Comparison of ENCODE assay signal across 22 cellular contexts in genomic region chr12:42728770-42729531, GRCh38.
DNase-seq lines count a peak whose midpoint lies in the region; ATAC-seq and TF ChIP-seq lines count a peak whose summit lies in the region.
"Had no signal": no experiment of that assay in that cellular context is flagged by ENCODE, and none has a peak within 500 bp of the region (broad histone marks: within the 10 kb centered on the region; RNA-seq: fewer than 3 reads in every experiment).

No MANE protein-coding gene starts in this region.

- H3K27ac ChIP-seq in HEK293 (ENCODE audit: extremely low read depth, low read depth, low read length) (no peak overlapping the region), PC-9 (peak overlapping the region; percentile 37), neural progenitor cell (no peak overlapping the region)
- H3K27ac ChIP-seq: BLaER1 treated with 17β-estradiol and CSF1 and Interleukin-3, amounts not matched to agents 10 nM and 100 nM; HL-60 had no signal

- no TSS peak for BruUV-seq in PC-9 (replicated peaks; lab: Mats Ljungman, UMichigan)

- H3K4me2 ChIP-seq in PC-9 (peak overlapping the region; percentile 60), neural progenitor cell (no peak overlapping the region)
- H3K4me2 ChIP-seq: BLaER1 treated with 17β-estradiol and CSF1 and Interleukin-3, amounts not matched to agents 10 nM and 100 nM had no signal

- no peaks in the 10 kb centered on the region for H3K27me3 Mint-ChIP-seq in neural progenitor cell (ENCODE audit: insufficient read depth, low read depth)
- H3K27me3 Mint-ChIP-seq: CD4-positive, CD25-positive, alpha-beta regulatory T cell had no signal

- H3K9ac ChIP-seq in neural progenitor cell, result no peak overlapping the region
- H3K9ac ChIP-seq: BLaER1 treated with 17β-estradiol and CSF1 and Interleukin-3, amounts not matched to agents 10 nM and 100 nM had no signal

- H3K4me3 ChIP-seq in HEK293 (ENCODE audit: low read depth, low read length) (no peak overlapping the region), PC-9 (peak overlapping the region; percentile 1; the same call in 1 of the 2 replicates), choroid plexus epithelial cell (ENCODE audit: low read depth, low read length) (no peak overlapping the region), neural progenitor cell (no peak overlapping the region)
- H3K4me3 ChIP-seq: BLaER1 treated with 17β-estradiol and CSF1 and Interleukin-3, amounts not matched to agents 10 nM and 100 nM; GM12878 had no signal

- CTCF ChIA-PET in HEK293 (lab: Yijun Ruan, JAX) (no interaction called here), PC-9 (lab: Charles Lee) (no interaction called here)

- H3K9me2 ChIP-seq in PC-9 (ENCODE audit: insufficient read depth), result no peaks in the 10 kb centered on the region

- no peak overlapping the region for H3K4me3 Mint-ChIP-seq in neural progenitor cell
- H3K4me3 Mint-ChIP-seq: CD4-positive, CD25-positive, alpha-beta regulatory T cell; CD8-positive, alpha-beta memory T cell had no signal

- H3K27ac Mint-ChIP-seq in neural progenitor cell, result no peak overlapping the region
- H3K27ac Mint-ChIP-seq: CD4-positive, CD25-positive, alpha-beta regulatory T cell; CD8-positive, alpha-beta memory T cell had no signal

- H3F3A ChIP-seq in PC-9 (ENCODE audit: insufficient read depth, low read depth), result no peaks in the 10 kb centered on the region; the same call in 1 of the 2 replicates
- no peaks in the 10 kb centered on the region for H3F3A ChIP-seq in neural progenitor cell (ENCODE audit: low read depth)

- peak in 1 of 2 experiments; percentile 74 for DNase-seq in PC-9
- peak; percentile 54 for DNase-seq in choroid plexus epithelial cell (ENCODE audit: low read depth)
- DNase-seq in iris pigment epithelial cell (ENCODE audit: low read depth), result peak; percentile 12
- DNase-seq in NCI-H187 treated with DMSO at 0.1 percent for 48 hours (lab: John Stamatoyannopoulos, UW), result no peak
- no peak for DNase-seq in neural progenitor cell (ENCODE audit: low spot score)
- no peak for DNase-seq in NCI-H1048 (lab: John Stamatoyannopoulos, UW)
- DNase-seq: 8988T; CD4-positive, CD25-positive, alpha-beta regulatory T cell; CD8-positive, alpha-beta memory T cell; COR-L47; DMS 273 treated with DMSO at 0.1 percent for 48 hours; DMS53; DND-41; EL; GOT3; H7 had no signal

- H3K36me3 ChIP-seq in HEK293 (ENCODE audit: control insufficient read depth in 2 of 2, insufficient read depth in 1 of 2, low read length in 2 of 2), result no peaks in the 10 kb centered on the region
- H3K36me3 ChIP-seq in PC-9 (ENCODE audit: low read depth), result no peaks in the 10 kb centered on the region
- no peaks in the 10 kb centered on the region for H3K36me3 ChIP-seq in neural progenitor cell
- H3K36me3 ChIP-seq: BLaER1 treated with 17β-estradiol and CSF1 and Interleukin-3, amounts not matched to agents 10 nM and 100 nM had no signal

- peaks cover 8% of the 10 kb centered on the region for H3K9me3 Mint-ChIP-seq in neural progenitor cell

- POLR2A ChIA-PET in HEK293 (lab: Yijun Ruan, JAX) (no interaction called here), PC-9 (lab: Charles Lee; ENCODE audit: unreplicated experiment) (interaction anchor here (0.5 kb wide), 1 partner anchor 499 kb away, joined by 5 read pairs; no protein-coding TSS in a partner anchor)

- H3K79me2 ChIP-seq in PC-9 (ENCODE audit: low read depth), result no peaks in the 10 kb centered on the region
- H3K79me2 ChIP-seq in neural progenitor cell (ENCODE audit: low read depth), result no peaks in the 10 kb centered on the region

- no peak for ATAC-seq in HG02678 (IDR thresholded peaks at IDR 0.05; ENCODE audit: unreplicated experiment)
- ATAC-seq: GM12878, HCT116 had no signal

- 0 out of 2 replicates have a peak overlapping the region, but pooled peaks have one; percentile 18 for H2AFZ ChIP-seq in PC-9
- no peak overlapping the region for H2AFZ ChIP-seq in neural progenitor cell (replicated peaks)

- no peaks in the 10 kb centered on the region for H3K27me3 ChIP-seq in PC-9 (ENCODE audit: insufficient read depth, low read depth)
- H3K27me3 ChIP-seq in neural progenitor cell, result no peaks in the 10 kb centered on the region
- H3K27me3 ChIP-seq: BLaER1 treated with 17β-estradiol and CSF1 and Interleukin-3, amounts not matched to agents 10 nM and 100 nM had no signal

- H3K36me3 Mint-ChIP-seq in neural progenitor cell, result peaks cover 2% of the 10 kb centered on the region
- H3K36me3 Mint-ChIP-seq: CD4-positive, CD25-positive, alpha-beta regulatory T cell; CD8-positive, alpha-beta memory T cell had no signal

- intact Hi-C loops in PC-9 (cut with micrococcal nuclease; ENCODE audit: unreplicated experiment), result no loop called here

- H4K20me1 ChIP-seq in PC-9 (ENCODE audit: insufficient read depth) (no peaks in the 10 kb centered on the region), neural progenitor cell (ENCODE audit: low read depth) (no peaks in the 10 kb centered on the region)
- H4K20me1 ChIP-seq: BLaER1 treated with 17β-estradiol and CSF1 and Interleukin-3, amounts not matched to agents 10 nM and 100 nM had no signal

- H3K9me3 ChIP-seq in HEK293 (ENCODE audit: control insufficient read depth, insufficient read depth, low read depth, low read length) (no peaks in the 10 kb centered on the region), PC-9 (ENCODE audit: insufficient read depth, low read depth) (peaks cover 16% of the 10 kb centered on the region), neural progenitor cell (ENCODE audit: low read depth) (no peaks in the 10 kb centered on the region)

- peaks cover 9% of the 10 kb centered on the region; the same call in 1 of the 2 replicates for H3K4me1 ChIP-seq in HEK293 (ENCODE audit: control insufficient read depth, insufficient read depth, low read length)
- H3K4me1 ChIP-seq in PC-9 (replicated peaks; ENCODE audit: insufficient read depth), result peaks cover 32% of the 10 kb centered on the region
- H3K4me1 ChIP-seq in neural progenitor cell, result no peaks in the 10 kb centered on the region

- TF ChIP-seq CTCF in HEK293 (tag by site-specific recombination; IDR thresholded peaks at IDR 0.05) (no peak), PC-9 (conservative IDR thresholded peaks at IDR 0.05) (no peak), choroid plexus epithelial cell (conservative IDR thresholded peaks at IDR 0.05; ENCODE audit: low read depth, low read length) (no peak), neural progenitor cell (IDR thresholded peaks at IDR 0.05) (no peak)

- H3K4me1 Mint-ChIP-seq in neural progenitor cell, result no peaks in the 10 kb centered on the region
- H3K4me1 Mint-ChIP-seq: CD4-positive, CD25-positive, alpha-beta regulatory T cell; CD8-positive, alpha-beta memory T cell had no signal

TF ChIP-seq in HEK293, 187 proteins besides CTCF, POLR2A, EP300 and RAD21 (continues in another document):
- TF ChIP-seq ZNF280D (tag by site-specific recombination; IDR thresholded peaks at IDR 0.05), result no peak
- TF ChIP-seq ZNF26 (tag by site-specific recombination; IDR thresholded peaks at IDR 0.05), result no peak
- 0 out of 2 replicates have a peak, but pooled peaks have one; percentile 22 for TF ChIP-seq ZNF501 (tag by site-specific recombination; IDR thresholded peaks at IDR 0.05)
- no peak for TF ChIP-seq ZFP3 (tag by site-specific recombination; IDR thresholded peaks at IDR 0.05; ENCODE audit: low read depth)
- TF ChIP-seq ZNF121 (tag by site-specific recombination; IDR thresholded peaks at IDR 0.05), result peak; percentile 94
- peak; percentile 90 for TF ChIP-seq PRDM6 (tag by site-specific recombination; IDR thresholded peaks at IDR 0.05)

Comparison
In these comparisons a context has a peak if more than half of its experiments do, and no peak if none do; other contexts are left out.
1. DNase-seq: peak in choroid plexus epithelial cell (single experiment) and iris pigment epithelial cell (single experiment); none in NCI-H187 treated with DMSO at 0.1 percent for 48 hours (single experiment), neural progenitor cell (single experiment) and NCI-H1048 (single experiment).